In the genomic region with DNA sequence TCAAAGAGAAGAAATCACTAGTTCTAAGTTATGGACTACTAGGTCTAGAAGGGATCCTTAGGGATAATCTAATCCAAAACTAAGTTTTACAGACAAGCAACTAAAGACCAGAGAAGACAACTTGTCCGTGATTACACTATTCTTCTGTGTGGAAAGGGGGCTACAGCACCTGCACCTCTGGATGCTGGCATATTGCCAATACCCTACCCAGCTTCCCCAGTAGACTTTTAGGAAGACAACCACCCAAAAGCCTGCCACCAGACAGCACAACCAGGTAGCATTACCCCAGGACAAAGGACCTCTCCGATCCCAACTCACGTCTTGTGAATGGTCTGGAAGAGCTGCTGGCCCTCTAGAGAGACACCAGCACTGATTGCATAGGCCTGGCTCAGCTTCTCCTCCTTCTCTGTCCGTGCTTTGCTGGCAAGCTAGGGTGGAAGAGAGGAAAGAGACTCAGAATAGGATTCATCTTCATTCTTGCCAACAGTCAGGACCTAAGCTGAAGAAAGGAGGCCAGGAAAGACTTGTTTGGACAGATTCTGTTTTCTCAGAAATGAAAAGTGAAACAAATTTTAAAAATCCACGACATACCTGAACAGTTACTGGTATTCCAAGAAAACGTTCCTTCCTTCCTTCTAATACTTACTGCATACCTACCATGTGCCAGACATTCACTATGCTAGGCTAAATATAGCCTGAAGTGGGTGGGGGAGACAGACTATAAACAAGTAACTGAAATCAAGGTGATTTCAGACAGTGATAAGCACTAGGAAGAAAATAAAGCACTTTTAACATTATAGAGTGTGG, we compare ENCODE assay signal across 2 cellular contexts.
TF ChIP-seq lines count a peak whose summit lies in the region.

No MANE protein-coding gene starts in this region.

TF ChIP-seq in SK-N-SH, 30 proteins besides CTCF, POLR2A, EP300 and RAD21 (continued from another document):
- TF ChIP-seq USF2 (IDR thresholded peaks at IDR 0.05; ENCODE audit: borderline replicate concordance, low read depth, low read length) (no peak), RXRA (IDR thresholded peaks at IDR 0.05; ENCODE audit: borderline replicate concordance, low read depth) (no peak), SIN3A (IDR thresholded peaks at IDR 0.05; ENCODE audit: borderline replicate concordance, low read depth, low read length) (no peak), JUND (IDR thresholded peaks at IDR 0.05) (no peak), CHD2 (IDR thresholded peaks at IDR 0.05; ENCODE audit: low read length, partially characterized antibody) (no peak), NFIC (IDR thresholded peaks at IDR 0.05; ENCODE audit: borderline replicate concordance) (no peak; the same call in 1 of the 2 replicates), NRF1 (IDR thresholded peaks at IDR 0.05; ENCODE audit: low read depth, low read length) (no peak), YY1 (IDR thresholded peaks at IDR 0.05; ENCODE audit: low read depth) (no peak), FOXM1 (IDR thresholded peaks at IDR 0.05; ENCODE audit: low read depth) (no peak), TAF1 (IDR thresholded peaks at IDR 0.05; ENCODE audit: borderline replicate concordance, low read depth, low read length) (no peak), POLR2AphosphoS5 (IDR thresholded peaks at IDR 0.05; ENCODE audit: low read depth, low read length) (no peak), ELF1 (IDR thresholded peaks at IDR 0.05) (no peak)
- TF ChIP-seq, protein P1, sequence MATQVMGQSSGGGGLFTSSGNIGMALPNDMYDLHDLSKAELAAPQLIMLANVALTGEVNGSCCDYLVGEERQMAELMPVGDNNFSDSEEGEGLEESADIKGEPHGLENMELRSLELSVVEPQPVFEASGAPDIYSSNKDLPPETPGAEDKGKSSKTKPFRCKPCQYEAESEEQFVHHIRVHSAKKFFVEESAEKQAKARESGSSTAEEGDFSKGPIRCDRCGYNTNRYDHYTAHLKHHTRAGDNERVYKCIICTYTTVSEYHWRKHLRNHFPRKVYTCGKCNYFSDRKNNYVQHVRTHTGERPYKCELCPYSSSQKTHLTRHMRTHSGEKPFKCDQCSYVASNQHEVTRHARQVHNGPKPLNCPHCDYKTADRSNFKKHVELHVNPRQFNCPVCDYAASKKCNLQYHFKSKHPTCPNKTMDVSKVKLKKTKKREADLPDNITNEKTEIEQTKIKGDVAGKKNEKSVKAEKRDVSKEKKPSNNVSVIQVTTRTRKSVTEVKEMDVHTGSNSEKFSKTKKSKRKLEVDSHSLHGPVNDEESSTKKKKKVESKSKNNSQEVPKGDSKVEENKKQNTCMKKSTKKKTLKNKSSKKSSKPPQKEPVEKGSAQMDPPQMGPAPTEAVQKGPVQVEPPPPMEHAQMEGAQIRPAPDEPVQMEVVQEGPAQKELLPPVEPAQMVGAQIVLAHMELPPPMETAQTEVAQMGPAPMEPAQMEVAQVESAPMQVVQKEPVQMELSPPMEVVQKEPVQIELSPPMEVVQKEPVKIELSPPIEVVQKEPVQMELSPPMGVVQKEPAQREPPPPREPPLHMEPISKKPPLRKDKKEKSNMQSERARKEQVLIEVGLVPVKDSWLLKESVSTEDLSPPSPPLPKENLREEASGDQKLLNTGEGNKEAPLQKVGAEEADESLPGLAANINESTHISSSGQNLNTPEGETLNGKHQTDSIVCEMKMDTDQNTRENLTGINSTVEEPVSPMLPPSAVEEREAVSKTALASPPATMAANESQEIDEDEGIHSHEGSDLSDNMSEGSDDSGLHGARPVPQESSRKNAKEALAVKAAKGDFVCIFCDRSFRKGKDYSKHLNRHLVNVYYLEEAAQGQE (IDR thresholded peaks at IDR 0.05; ENCODE audit: low read depth, low read length) = no peak
- TF ChIP-seq, protein P2, sequence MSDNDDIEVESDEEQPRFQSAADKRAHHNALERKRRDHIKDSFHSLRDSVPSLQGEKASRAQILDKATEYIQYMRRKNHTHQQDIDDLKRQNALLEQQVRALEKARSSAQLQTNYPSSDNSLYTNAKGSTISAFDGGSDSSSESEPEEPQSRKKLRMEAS (IDR thresholded peaks at IDR 0.05; ENCODE audit: low read depth) = no peak
TF ChIP-seq in SK-N-SH: peak in this region for 0.

TF ChIP-seq in SK-N-SH treated with all-trans-retinoic acid at 6 μM for 48 hours, 23 proteins besides CTCF, POLR2A, EP300 and RAD21 (continued from another document):
- TF ChIP-seq TSHZ2 (CRISPR knock-in tag; IDR thresholded peaks at IDR 0.05) (no peak), PATZ1 (CRISPR knock-in tag; IDR thresholded peaks at IDR 0.05; ENCODE audit: borderline replicate concordance) (no peak), TCF4 (CRISPR knock-in tag; IDR thresholded peaks at IDR 0.05; ENCODE audit: borderline replicate concordance) (no peak), POU6F1 (CRISPR knock-in tag; IDR thresholded peaks at IDR 0.05; ENCODE audit: borderline replicate concordance, low read depth) (no peak), RARB (CRISPR knock-in tag; IDR thresholded peaks at IDR 0.05) (no peak), GLIS3 (CRISPR knock-in tag; IDR thresholded peaks at IDR 0.05) (no peak), TOX (CRISPR knock-in tag; IDR thresholded peaks at IDR 0.05; ENCODE audit: borderline replicate concordance) (no peak), PPARA (CRISPR knock-in tag; IDR thresholded peaks at IDR 0.05; ENCODE audit: borderline replicate concordance) (no peak), SNAI2 (CRISPR knock-in tag; IDR thresholded peaks at IDR 0.05) (no peak), ZFP3 (CRISPR knock-in tag; IDR thresholded peaks at IDR 0.05) (no peak), OSR1 (CRISPR knock-in tag; IDR thresholded peaks at IDR 0.05) (no peak), BACH2 (CRISPR knock-in tag; IDR thresholded peaks at IDR 0.05; ENCODE audit: borderline replicate concordance) (no peak), CSDC2 (CRISPR knock-in tag; IDR thresholded peaks at IDR 0.05) (no peak), ZC3H10 (CRISPR knock-in tag; IDR thresholded peaks at IDR 0.05) (no peak)
- TF ChIP-seq, protein P3, sequence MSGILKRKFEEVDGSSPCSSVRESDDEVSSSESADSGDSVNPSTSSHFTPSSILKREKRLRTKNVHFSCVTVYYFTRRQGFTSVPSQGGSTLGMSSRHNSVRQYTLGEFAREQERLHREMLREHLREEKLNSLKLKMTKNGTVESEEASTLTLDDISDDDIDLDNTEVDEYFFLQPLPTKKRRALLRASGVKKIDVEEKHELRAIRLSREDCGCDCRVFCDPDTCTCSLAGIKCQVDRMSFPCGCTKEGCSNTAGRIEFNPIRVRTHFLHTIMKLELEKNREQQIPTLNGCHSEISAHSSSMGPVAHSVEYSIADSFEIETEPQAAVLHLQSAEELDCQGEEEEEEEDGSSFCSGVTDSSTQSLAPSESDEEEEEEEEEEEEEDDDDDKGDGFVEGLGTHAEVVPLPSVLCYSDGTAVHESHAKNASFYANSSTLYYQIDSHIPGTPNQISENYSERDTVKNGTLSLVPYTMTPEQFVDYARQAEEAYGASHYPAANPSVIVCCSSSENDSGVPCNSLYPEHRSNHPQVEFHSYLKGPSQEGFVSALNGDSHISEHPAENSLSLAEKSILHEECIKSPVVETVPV (CRISPR knock-in tag; IDR thresholded peaks at IDR 0.05) = no peak
